Comparison of ENCODE assay signal across 8 cellular contexts in the genomic region with DNA sequence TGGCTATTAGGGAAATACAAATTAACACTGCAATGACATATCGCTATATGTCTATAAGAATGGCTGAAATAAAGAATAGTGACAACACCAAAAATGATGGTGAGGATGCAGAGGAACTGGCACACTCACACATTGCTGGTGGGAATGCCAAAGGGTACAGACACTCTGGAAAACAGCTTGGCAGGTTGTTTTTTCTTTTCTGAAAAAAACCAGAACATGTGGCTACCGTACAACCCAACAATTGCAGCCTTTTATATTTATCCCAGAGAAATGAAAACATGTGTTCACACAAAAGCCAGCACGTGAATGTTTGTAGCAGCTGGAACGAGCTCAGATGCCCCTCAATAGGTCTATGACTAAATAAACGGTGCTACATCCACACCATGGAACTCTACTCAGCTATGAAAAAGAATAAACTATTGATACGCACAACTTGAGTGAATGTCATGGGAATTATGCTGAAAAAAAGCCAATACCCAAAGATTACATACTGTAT. TPM values are rescaled to one million over a fixed set of nuclear protein-coding genes. Genes with fewer than 3 reads are reported as not detected.
"Had no signal": no experiment of that assay in that cellular context is flagged by ENCODE, and none has a peak within 500 bp of the region (broad histone marks: within the 10 kb centered on the region; RNA-seq: fewer than 3 reads in every experiment).

No MANE protein-coding gene starts in this region.

- H2AFZ ChIP-seq: GM23338 had no signal

- H3K4me3 ChIP-seq: GM23338 had no signal

- ATAC-seq: GM23338 had no signal

- FAIRE-seq: H1, H54, HTR-8/SVneo had no signal

- H3K4me2 ChIP-seq: GM23338 had no signal

- DNase-seq: H9, HCEC 1CT had no signal

RNA-seq across cellular contexts. Expression of a gene that starts 45.9 kb away (rescaled TPM):
- total RNA-seq: GM23338, HT-29 had no signal
- polyA plus RNA-seq: GM23338, IgD-negative memory B cell had no signal
